Comparison of ENCODE assay signal across 21 cellular contexts in genomic region chr6:12750416-12750815, GRCh38. TPM values are rescaled to one million over a fixed set of nuclear protein-coding genes. Genes with fewer than 3 reads are reported as not detected.
DNase-seq lines count a peak whose midpoint lies in the region; ATAC-seq and TF ChIP-seq lines count a peak whose summit lies in the region.
"Had no signal": no experiment of that assay in that cellular context is flagged by ENCODE, and none has a peak within 500 bp of the region (broad histone marks: within the 10 kb centered on the region; RNA-seq: fewer than 3 reads in every experiment).

No MANE protein-coding gene starts in this region.

- H3K4me3 Mint-ChIP-seq in neural crest cell = peak overlapping the region; percentile 87
- H3K4me3 Mint-ChIP-seq: activated T-helper 17 cell treated with anti-CD3 and anti-CD28 coated beads, Interleukin-2, amount 50 U/mL, for 72 hours; CD8-positive, alpha-beta T cell; natural killer cell treated with Interleukin-12 subunit alpha and Interleukin-12 subunit beta and Interleukin-15 and Interleukin-18, amount 100 ng/mL, for 72 hours had no signal

- H3K4me3 ChIP-seq in HUES48 (ENCODE audit: low read depth, low read length) (peak overlapping the region; percentile 86), foreskin fibroblast (ENCODE audit: low read depth in 1 of 2, low read length in 2 of 2) (peak overlapping the region; percentile 42 to 46)
- H3K4me3 ChIP-seq: SK-N-MC had no signal

- H3K9me3 ChIP-seq in ES-I3 (ENCODE audit: control insufficient read depth, insufficient read depth, low read length) (no peaks in the 10 kb centered on the region), HUES48 (ENCODE audit: control insufficient read depth, insufficient read depth, low read length) (no peaks in the 10 kb centered on the region; the same call in 1 of the 2 replicates)
- H3K9me3 ChIP-seq: heart left ventricle, Peyer's patch had no signal

- TF ChIP-seq CTCF in foreskin fibroblast (IDR thresholded peaks at IDR 0.05; ENCODE audit: low read depth, low read length) = no peak
- no peak for TF ChIP-seq CTCF in neural crest cell (conservative IDR thresholded peaks at IDR 0.05)

- H3K27me3 Mint-ChIP-seq in neural crest cell (ENCODE audit: low read depth) = peaks cover 76% of the 10 kb centered on the region

- H3K27ac Mint-ChIP-seq in neural crest cell (ENCODE audit: unreplicated experiment) = no peak overlapping the region
- H3K27ac Mint-ChIP-seq: activated T-helper 17 cell treated with anti-CD3 and anti-CD28 coated beads, Interleukin-2, amount 50 U/mL, for 72 hours; CD8-positive, alpha-beta T cell; natural killer cell treated with Interleukin-12 subunit alpha and Interleukin-12 subunit beta and Interleukin-15 and Interleukin-18, amount 100 ng/mL, for 72 hours had no signal

- H3K27me3 ChIP-seq in HUES48 (ENCODE audit: control insufficient read depth, insufficient read depth, low read length) = peaks cover 18% of the 10 kb centered on the region

- H3K9me3 Mint-ChIP-seq in neural crest cell = peaks cover 3% of the 10 kb centered on the region

- H3K9ac ChIP-seq in ES-I3 (ENCODE audit: low read depth, low read length) (peak overlapping the region; percentile 66; the same call in 1 of the 2 replicates), HUES48 (ENCODE audit: low read depth, low read length) (no peak overlapping the region)

- DNase-seq in foreskin fibroblast = no peak
- no peak for DNase-seq in neural crest cell (ENCODE audit: low read depth, low spot score)
- no peak for DNase-seq in NCI-H510A treated with DMSO at 0.1 percent for 48 hours (lab: John Stamatoyannopoulos, UW)
- DNase-seq in UCSD-AML1 (lab: John Stamatoyannopoulos, UW; ENCODE audit: unreplicated experiment) = no peak
- no peak for DNase-seq in HCEC 1CT
- DNase-seq: activated CD4-positive, CD25-positive, alpha-beta regulatory T cell treated with anti-CD3 and anti-CD28 coated beads, Interleukin-2, amount 50 U/mL, for 72 hours; CD8-positive, alpha-beta T cell; effector CD4-positive, alpha-beta T cell; heart left ventricle; NCI-H1048; NCI-H774; Peyer's patch; stimulated activated CD4-positive, alpha-beta T cell treated with anti-CD3 and anti-CD28 coated beads, Interleukin-1b, Interleukin-23, amount 100 ng/mL, for 48 hours; T-helper 9 cell had no signal

- H3K4me1 Mint-ChIP-seq in neural crest cell = peaks cover 5% of the 10 kb centered on the region
- H3K4me1 Mint-ChIP-seq: activated T-helper 17 cell treated with anti-CD3 and anti-CD28 coated beads, Interleukin-2, amount 50 U/mL, for 72 hours had no signal

- H3K36me3 Mint-ChIP-seq in neural crest cell (ENCODE audit: low read depth) = no peaks in the 10 kb centered on the region
- H3K36me3 Mint-ChIP-seq: CD8-positive, alpha-beta T cell had no signal

- H3K36me3 ChIP-seq in ES-I3 (ENCODE audit: insufficient read depth, low read length) = no peaks in the 10 kb centered on the region
- H3K36me3 ChIP-seq in HUES48 (ENCODE audit: control insufficient read depth, insufficient read depth, low read length) = no peaks in the 10 kb centered on the region
- H3K36me3 ChIP-seq: heart left ventricle, Peyer's patch had no signal

- ATAC-seq in HG02840 (IDR thresholded peaks at IDR 0.05; ENCODE audit: low FRiP score, unreplicated experiment) = no peak
- ATAC-seq: activated T-helper 17 cell treated with anti-CD3 and anti-CD28 coated beads, Interleukin-2, amount 50 U/mL, for 72 hours; CD8-positive, alpha-beta T cell; natural killer cell treated with Interleukin-12 subunit alpha and Interleukin-12 subunit beta and Interleukin-15 and Interleukin-18, amount 100 ng/mL, for 72 hours; sciatic nerve had no signal

- no peaks in the 10 kb centered on the region; the same call in 1 of the 2 replicates for H3K4me1 ChIP-seq in ES-I3 (ENCODE audit: insufficient read depth, low read length)
- peaks cover 20% of the 10 kb centered on the region for H3K4me1 ChIP-seq in HUES48 (ENCODE audit: control insufficient read depth, insufficient read depth, low read length)
- H3K4me1 ChIP-seq: Peyer's patch had no signal

- H3K27ac ChIP-seq in HUES48 (ENCODE audit: low read depth, low read length) = no peak overlapping the region
- H3K27ac ChIP-seq: heart left ventricle, Peyer's patch, SK-N-MC had no signal

RNA-seq across cellular contexts. Expression of gene PHACTR1, which starts 33.8 kb away (rescaled TPM):
- total RNA-seq in neural crest cell = 10.3 and 10.4 TPM in 2 replicates
